Comparison of ENCODE assay signal across 9 cellular contexts in the genomic region with DNA sequence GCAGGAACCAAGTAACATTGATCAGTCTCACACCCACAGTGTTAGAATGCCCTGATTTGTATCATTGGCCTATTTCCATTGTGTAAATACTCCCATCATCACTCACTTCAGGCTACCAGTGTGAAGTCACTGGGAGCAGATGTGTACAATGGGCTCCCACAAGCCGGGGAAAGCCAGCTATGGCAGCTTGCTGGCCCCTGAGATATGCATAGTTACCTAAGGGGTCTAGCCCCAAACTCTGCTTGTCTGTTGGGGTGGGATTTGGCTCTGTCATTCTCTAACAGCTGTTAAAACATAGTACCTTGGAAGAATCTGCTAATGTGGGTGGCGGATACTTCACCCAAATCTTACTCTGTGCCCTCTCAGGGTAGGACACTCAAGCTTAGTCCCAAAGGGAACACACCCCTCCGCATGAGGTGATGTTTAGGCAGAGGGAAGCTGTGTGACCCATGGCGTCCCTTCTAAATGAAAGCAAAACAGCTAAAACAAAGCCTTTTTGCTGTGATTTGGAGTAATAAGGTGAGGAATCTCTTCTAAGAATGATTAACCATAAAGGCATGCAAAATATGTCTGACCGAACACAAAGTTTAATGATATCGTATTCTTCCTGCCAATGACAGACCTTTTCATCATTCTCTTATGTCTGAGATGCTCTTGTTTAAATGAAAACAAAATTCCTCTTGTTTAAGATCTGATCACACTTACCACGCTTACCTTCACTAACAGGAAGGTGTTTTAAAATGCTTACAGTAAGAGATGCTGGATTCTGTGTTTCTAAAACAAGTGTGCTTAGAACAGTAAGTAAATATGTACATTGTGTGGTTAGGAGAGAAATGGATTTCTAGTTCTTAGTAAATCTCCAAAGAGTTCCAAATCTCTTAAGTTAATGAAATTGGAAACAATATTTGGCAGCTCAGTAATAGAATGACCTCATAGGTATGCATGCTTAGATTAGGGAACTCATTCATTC. TPM values are rescaled to one million over a fixed set of nuclear protein-coding genes. Genes with fewer than 3 reads are reported as not detected.
A peak's percentile ranks its signal among the peaks of the same experiment; 100 is the strongest.
DNase-seq lines count a peak whose midpoint lies in the region; ATAC-seq and TF ChIP-seq lines count a peak whose summit lies in the region.
"Had no signal": no experiment of that assay in that cellular context is flagged by ENCODE, and none has a peak within 500 bp of the region (broad histone marks: within the 10 kb centered on the region; RNA-seq: fewer than 3 reads in every experiment).

No MANE protein-coding gene starts in this region.

- H3K27me3 ChIP-seq in dorsolateral prefrontal cortex (no peaks in the 10 kb centered on the region), WERI-Rb-1 (ENCODE audit: insufficient read depth, low read depth, severe bottlenecking) (no peaks in the 10 kb centered on the region), tibial artery (no peaks in the 10 kb centered on the region)

- peak overlapping the region in 33 of 59 donors; percentile 19 to 95 (median 86) for H3K27ac ChIP-seq in dorsolateral prefrontal cortex
- H3K27ac ChIP-seq in WERI-Rb-1: no peak overlapping the region
- H3K27ac ChIP-seq in tibial artery: no peak overlapping the region

- intact Hi-C loops in dorsolateral prefrontal cortex (cut with DNase I): loop anchor here (2.0 to 10.0 kb wide), 2 partner anchors 47 to 49 kb away; a partner anchor contains a TSS
- intact Hi-C loops in tibial artery (cut with DNase I; ENCODE audit: low total_unique reads): loop anchor here (5.0 kb wide), 1 partner anchor 35 kb away; no protein-coding TSS in a partner anchor

- H3K36me3 ChIP-seq in WERI-Rb-1: no peaks in the 10 kb centered on the region
- no peaks in the 10 kb centered on the region for H3K36me3 ChIP-seq in tibial artery

- peaks cover 0 to 49% (median 14%) of the 10 kb centered on the region in 4 donors for H3K4me1 ChIP-seq in tibial artery

- H3K9me3 ChIP-seq in WERI-Rb-1 (ENCODE audit: severe bottlenecking) (no peaks in the 10 kb centered on the region), tibial artery (no peaks in the 10 kb centered on the region)

- no peak for ATAC-seq in GM18870 (IDR thresholded peaks at IDR 0.05; ENCODE audit: unreplicated experiment)

- no peak for TF ChIP-seq CTCF in AG10803 (conservative IDR thresholded peaks at IDR 0.05; ENCODE audit: low read length)
- TF ChIP-seq CTCF in dorsolateral prefrontal cortex (IDR thresholded peaks at IDR 0.05 in 54 of 56, conservative IDR thresholded peaks at IDR 0.05 in 2 of 56; ENCODE audit: low read depth in 1 of 56, partially characterized antibody in 56 of 56): no peak
- TF ChIP-seq CTCF in WERI-Rb-1 (IDR thresholded peaks at IDR 0.05; ENCODE audit: low read depth, low read length): no peak
- TF ChIP-seq CTCF in tibial artery (IDR thresholded peaks at IDR 0.05): no peak

- H3K4me3 ChIP-seq in AG10803 (ENCODE audit: low read length): 0 out of 2 replicates have a peak overlapping the region, but pooled peaks have one; percentile 10
- H3K4me3 ChIP-seq in dorsolateral prefrontal cortex: no peak overlapping the region
- H3K4me3 ChIP-seq in WERI-Rb-1 (ENCODE audit: low read depth, low read length): no peak overlapping the region
- H3K4me3 ChIP-seq in tibial artery: no peak overlapping the region

- peak; percentile 91 for DNase-seq in AG10803 (ENCODE audit: low read depth)
- peak; percentile 94 for DNase-seq in M059J (ENCODE audit: low read depth)
- DNase-seq in dorsolateral prefrontal cortex: no peak
- peak; percentile 43 for DNase-seq in myocyte (ENCODE audit: low read depth)
- DNase-seq in activated CD4-positive, alpha-beta T cell treated with anti-CD3 and anti-CD28 coated beads, Interleukin-2, amount 50 U/mL, for 48 hours: no peak
- DNase-seq in WERI-Rb-1: no peak
- DNase-seq in tibial artery: no peak
- DNase-seq: endodermal cell had no signal

RNA-seq across cellular contexts. Expression of a gene that starts 46.0 kb away (rescaled TPM):
- 75.3 and 89.8 TPM in 2 replicates for total RNA-seq in M059J (2014; rRNA removed; shearing (Covaris generic))
- total RNA-seq in dorsolateral prefrontal cortex (10 to 100 TPM in 115 of 120 experiments, 1 to 10 TPM in 5; 8.4 to 47.3 (median 17.5) TPM), myocyte (42.2 and 69.7 TPM in 2 replicates)
- polyA plus RNA-seq in myocyte (2012): 112 TPM

RNA-seq across cellular contexts. Expression of a gene that starts 51.7 kb away (rescaled TPM):
- 1.0 and 1.2 TPM in 2 replicates for total RNA-seq in M059J (2014; rRNA removed; shearing (Covaris generic))
- total RNA-seq in dorsolateral prefrontal cortex (10 to 100 TPM; 15.2 to 33.0 (median 23.6) TPM), myocyte (6.8 and 7.2 TPM in 2 replicates)
- 10.8 TPM for polyA plus RNA-seq in myocyte (2012)

Comparison
In these comparisons a context has a peak if more than half of its experiments do, and no peak if none do; other contexts are left out.
1. DNase-seq: peak in AG10803 (single experiment), M059J (single experiment) and myocyte (single experiment); none in dorsolateral prefrontal cortex (0 of 10), activated CD4-positive, alpha-beta T cell treated with anti-CD3 and anti-CD28 coated beads, Interleukin-2, amount 50 U/mL, for 48 hours (0 of 2), WERI-Rb-1 (single experiment) and tibial artery (0 of 2).
2. H3K27ac ChIP-seq: peak in dorsolateral prefrontal cortex (33 of 59); none in WERI-Rb-1 (single experiment) and tibial artery (0 of 2).